ENCODE assay signal across 1 cellular context in the genomic region with DNA sequence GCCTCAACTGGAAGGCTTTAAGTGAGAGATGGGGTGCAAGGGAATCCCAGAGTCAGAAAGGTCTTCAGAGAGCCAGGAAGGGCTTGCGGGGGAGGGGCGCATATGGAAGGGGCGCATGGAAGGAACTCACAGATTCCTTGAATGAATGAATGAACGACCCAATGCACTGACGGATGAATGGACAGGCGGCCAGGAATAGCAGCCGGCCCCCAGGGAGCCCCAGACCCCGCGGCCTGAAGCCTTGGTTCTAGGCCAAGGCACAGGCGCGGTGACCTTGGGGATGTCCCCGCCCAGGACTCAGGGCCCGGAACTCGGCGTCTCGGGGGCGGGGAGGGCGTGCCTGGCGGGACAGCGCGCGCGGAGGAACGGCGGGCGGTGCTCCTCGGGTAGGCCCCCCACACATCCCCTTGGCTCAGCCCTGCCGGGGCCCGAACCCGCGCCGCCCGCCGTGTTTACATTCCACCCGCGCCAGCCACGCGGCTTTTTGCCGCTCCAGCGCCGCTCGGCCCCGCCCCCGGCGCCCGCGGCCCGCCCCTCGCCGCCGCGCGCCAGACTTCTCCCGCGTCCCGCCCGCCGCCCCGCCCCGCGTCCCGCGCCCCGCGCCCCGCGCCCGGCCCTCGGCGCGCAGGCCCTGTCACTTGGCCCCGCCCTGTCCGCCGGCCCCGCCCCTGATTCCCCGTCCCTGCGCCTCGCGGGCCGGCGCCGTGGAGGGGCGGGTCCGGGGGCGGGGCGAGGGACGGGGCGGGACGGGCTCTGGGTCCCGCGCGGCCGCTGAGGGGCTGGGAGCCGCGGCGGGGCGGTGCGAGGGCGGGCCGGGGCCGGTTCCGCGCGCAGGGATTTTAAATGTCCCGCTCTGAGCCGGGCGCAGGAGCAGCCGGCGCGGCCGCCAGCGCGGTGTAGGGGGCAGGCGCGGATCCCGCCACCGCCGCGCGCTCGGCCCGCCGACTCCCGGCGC.
TF ChIP-seq lines count a peak whose summit lies in the region.

TSS of gene CCNE1 (plus strand) at position 867 of the 955 bp plus-strand sequence. CDS start 565 bp downstream, outside the sequence.

TF ChIP-seq in HepG2, 621 proteins besides CTCF, POLR2A, EP300 and RAD21 (continued from another document and continues in another):
- TF ChIP-seq, protein P1, sequence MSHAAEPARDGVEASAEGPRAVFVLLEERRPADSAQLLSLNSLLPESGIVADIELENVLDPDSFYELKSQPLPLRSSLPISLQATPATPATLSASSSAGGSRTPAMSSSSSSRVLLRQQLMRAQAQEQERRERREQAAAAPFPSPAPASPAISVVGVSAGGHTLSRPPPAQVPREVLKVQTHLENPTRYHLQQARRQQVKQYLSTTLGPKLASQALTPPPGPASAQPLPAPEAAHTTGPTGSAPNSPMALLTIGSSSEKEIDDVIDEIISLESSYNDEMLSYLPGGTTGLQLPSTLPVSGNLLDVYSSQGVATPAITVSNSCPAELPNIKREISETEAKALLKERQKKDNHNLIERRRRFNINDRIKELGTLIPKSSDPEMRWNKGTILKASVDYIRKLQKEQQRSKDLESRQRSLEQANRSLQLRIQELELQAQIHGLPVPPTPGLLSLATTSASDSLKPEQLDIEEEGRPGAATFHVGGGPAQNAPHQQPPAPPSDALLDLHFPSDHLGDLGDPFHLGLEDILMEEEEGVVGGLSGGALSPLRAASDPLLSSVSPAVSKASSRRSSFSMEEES (CRISPR knock-in tag; IDR thresholded peaks at IDR 0.05), result no peak
- TF ChIP-seq, protein P2, sequence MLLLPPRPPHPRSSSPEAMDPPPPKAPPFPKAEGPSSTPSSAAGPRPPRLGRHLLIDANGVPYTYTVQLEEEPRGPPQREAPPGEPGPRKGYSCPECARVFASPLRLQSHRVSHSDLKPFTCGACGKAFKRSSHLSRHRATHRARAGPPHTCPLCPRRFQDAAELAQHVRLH (CRISPR knock-in tag; IDR thresholded peaks at IDR 0.05; ENCODE audit: borderline replicate concordance, low read depth), result no peak
- TF ChIP-seq ZFP82 (CRISPR knock-in tag; IDR thresholded peaks at IDR 0.05; ENCODE audit: borderline replicate concordance), result no peak
- TF ChIP-seq RORA (CRISPR knock-in tag; IDR thresholded peaks at IDR 0.05), result no peak
- TF ChIP-seq FOXJ3 (CRISPR knock-in tag; IDR thresholded peaks at IDR 0.05; ENCODE audit: borderline replicate concordance), result no peak
- TF ChIP-seq SALL2 (CRISPR knock-in tag; IDR thresholded peaks at IDR 0.05), result 0 out of 2 replicates have a peak, but pooled peaks have one; percentile 23
- TF ChIP-seq E2F5 (CRISPR knock-in tag; conservative IDR thresholded peaks at IDR 0.05), result peak; percentile 89
- no peak for TF ChIP-seq ZNF576 (CRISPR knock-in tag; IDR thresholded peaks at IDR 0.05)
- TF ChIP-seq BCLAF1 (IDR thresholded peaks at IDR 0.05), result no peak
- no peak for TF ChIP-seq ZNF547 (CRISPR knock-in tag; IDR thresholded peaks at IDR 0.05)
- TF ChIP-seq MEIS1 (CRISPR knock-in tag; IDR thresholded peaks at IDR 0.05; ENCODE audit: borderline replicate concordance), result 0 out of 2 replicates have a peak, but pooled peaks have one; percentile 32
- no peak for TF ChIP-seq MAFK (conservative IDR thresholded peaks at IDR 0.05 in 1 of 2, IDR thresholded peaks at IDR 0.05 in 1 of 2; ENCODE audit: low read length in 2 of 2)
- TF ChIP-seq, protein P3, sequence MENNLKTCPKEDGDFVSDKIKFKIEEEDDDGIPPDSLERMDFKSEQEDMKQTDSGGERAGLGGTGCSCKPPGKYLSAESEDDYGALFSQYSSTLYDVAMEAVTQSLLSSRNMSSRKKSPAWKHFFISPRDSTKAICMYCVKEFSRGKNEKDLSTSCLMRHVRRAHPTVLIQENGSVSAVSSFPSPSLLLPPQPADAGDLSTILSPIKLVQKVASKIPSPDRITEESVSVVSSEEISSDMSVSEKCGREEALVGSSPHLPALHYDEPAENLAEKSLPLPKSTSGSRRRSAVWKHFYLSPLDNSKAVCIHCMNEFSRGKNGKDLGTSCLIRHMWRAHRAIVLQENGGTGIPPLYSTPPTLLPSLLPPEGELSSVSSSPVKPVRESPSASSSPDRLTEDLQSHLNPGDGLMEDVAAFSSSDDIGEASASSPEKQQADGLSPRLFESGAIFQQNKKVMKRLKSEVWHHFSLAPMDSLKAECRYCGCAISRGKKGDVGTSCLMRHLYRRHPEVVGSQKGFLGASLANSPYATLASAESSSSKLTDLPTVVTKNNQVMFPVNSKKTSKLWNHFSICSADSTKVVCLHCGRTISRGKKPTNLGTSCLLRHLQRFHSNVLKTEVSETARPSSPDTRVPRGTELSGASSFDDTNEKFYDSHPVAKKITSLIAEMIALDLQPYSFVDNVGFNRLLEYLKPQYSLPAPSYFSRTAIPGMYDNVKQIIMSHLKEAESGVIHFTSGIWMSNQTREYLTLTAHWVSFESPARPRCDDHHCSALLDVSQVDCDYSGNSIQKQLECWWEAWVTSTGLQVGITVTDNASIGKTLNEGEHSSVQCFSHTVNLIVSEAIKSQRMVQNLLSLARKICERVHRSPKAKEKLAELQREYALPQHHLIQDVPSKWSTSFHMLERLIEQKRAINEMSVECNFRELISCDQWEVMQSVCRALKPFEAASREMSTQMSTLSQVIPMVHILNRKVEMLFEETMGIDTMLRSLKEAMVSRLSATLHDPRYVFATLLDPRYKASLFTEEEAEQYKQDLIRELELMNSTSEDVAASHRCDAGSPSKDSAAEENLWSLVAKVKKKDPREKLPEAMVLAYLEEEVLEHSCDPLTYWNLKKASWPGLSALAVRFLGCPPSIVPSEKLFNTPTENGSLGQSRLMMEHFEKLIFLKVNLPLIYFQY (CRISPR knock-in tag; IDR thresholded peaks at IDR 0.05; ENCODE audit: borderline replicate concordance), result no peak
- no peak for TF ChIP-seq CEBPB (IDR thresholded peaks at IDR 0.05; ENCODE audit: borderline replicate concordance, low read depth, low read length)
- TF ChIP-seq NR2F1 (CRISPR knock-in tag; IDR thresholded peaks at IDR 0.05), result no peak
- TF ChIP-seq RFXANK (CRISPR knock-in tag; IDR thresholded peaks at IDR 0.05), result no peak
- no peak for TF ChIP-seq GLMP (CRISPR knock-in tag; IDR thresholded peaks at IDR 0.05; ENCODE audit: borderline replicate concordance)
- no peak for TF ChIP-seq TEF (CRISPR knock-in tag; IDR thresholded peaks at IDR 0.05)
- no peak for TF ChIP-seq KLF9 (CRISPR knock-in tag; IDR thresholded peaks at IDR 0.05; ENCODE audit: low read depth)
- 0 out of 2 replicates have a peak, but pooled peaks have one; percentile 36 for TF ChIP-seq ZNF431 (CRISPR knock-in tag; IDR thresholded peaks at IDR 0.05; ENCODE audit: borderline replicate concordance, low read depth)
- TF ChIP-seq KLF6 (CRISPR knock-in tag; IDR thresholded peaks at IDR 0.05), result no peak
- no peak for TF ChIP-seq ZBTB4 (CRISPR knock-in tag; IDR thresholded peaks at IDR 0.05; ENCODE audit: borderline replicate concordance)
- TF ChIP-seq SALL1 (CRISPR knock-in tag; IDR thresholded peaks at IDR 0.05), result peak; percentile 32; the same call in 1 of the 2 replicates
- TF ChIP-seq KLF11 (CRISPR knock-in tag; IDR thresholded peaks at IDR 0.05), result no peak
- no peak for TF ChIP-seq NR1H2 (CRISPR knock-in tag; IDR thresholded peaks at IDR 0.05; ENCODE audit: borderline replicate concordance, low read depth)
- TF ChIP-seq E2F1 (CRISPR knock-in tag; IDR thresholded peaks at IDR 0.05), result peak; percentile 59; the same call in 1 of the 2 replicates
- no peak for TF ChIP-seq KLF15 (CRISPR knock-in tag; IDR thresholded peaks at IDR 0.05; ENCODE audit: borderline replicate concordance)
- 0 out of 2 replicates have a peak, but pooled peaks have one; percentile 22 for TF ChIP-seq ARNT2 (CRISPR knock-in tag; IDR thresholded peaks at IDR 0.05; ENCODE audit: low read depth)
- no peak for TF ChIP-seq PHF5A (CRISPR knock-in tag; IDR thresholded peaks at IDR 0.05; ENCODE audit: low read depth, unreplicated experiment)
- TF ChIP-seq ZFP36 (IDR thresholded peaks at IDR 0.05; ENCODE audit: borderline replicate concordance, low read depth, low read length, partially characterized antibody), result no peak
- TF ChIP-seq ELF1 (CRISPR knock-in tag; IDR thresholded peaks at IDR 0.05), result no peak
- TF ChIP-seq, protein P4, sequence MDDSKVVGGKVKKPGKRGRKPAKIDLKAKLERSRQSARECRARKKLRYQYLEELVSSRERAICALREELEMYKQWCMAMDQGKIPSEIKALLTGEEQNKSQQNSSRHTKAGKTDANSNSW (CRISPR knock-in tag; IDR thresholded peaks at IDR 0.05; ENCODE audit: borderline replicate concordance), result no peak
- TF ChIP-seq ZNF569 (CRISPR knock-in tag; IDR thresholded peaks at IDR 0.05; ENCODE audit: borderline replicate concordance), result no peak
- no peak for TF ChIP-seq ZNF136 (CRISPR knock-in tag; IDR thresholded peaks at IDR 0.05; ENCODE audit: low read depth)
- TF ChIP-seq, protein P5, sequence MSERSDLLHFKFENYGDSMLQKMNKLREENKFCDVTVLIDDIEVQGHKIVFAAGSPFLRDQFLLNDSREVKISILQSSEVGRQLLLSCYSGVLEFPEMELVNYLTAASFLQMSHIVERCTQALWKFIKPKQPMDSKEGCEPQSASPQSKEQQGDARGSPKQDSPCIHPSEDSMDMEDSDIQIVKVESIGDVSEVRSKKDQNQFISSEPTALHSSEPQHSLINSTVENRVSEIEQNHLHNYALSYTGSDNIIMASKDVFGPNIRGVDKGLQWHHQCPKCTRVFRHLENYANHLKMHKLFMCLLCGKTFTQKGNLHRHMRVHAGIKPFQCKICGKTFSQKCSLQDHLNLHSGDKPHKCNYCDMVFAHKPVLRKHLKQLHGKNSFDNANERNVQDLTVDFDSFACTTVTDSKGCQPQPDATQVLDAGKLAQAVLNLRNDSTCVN (CRISPR knock-in tag; IDR thresholded peaks at IDR 0.05; ENCODE audit: borderline replicate concordance), result no peak
